In genomic region chr4:132227349-132228165, GRCh38 we compare ENCODE assay signal across 10 cellular contexts.
DNase-seq lines count a peak whose midpoint lies in the region; ATAC-seq, FAIRE-seq and TF ChIP-seq lines count a peak whose summit lies in the region.
"Had no signal": no experiment of that assay in that cellular context is flagged by ENCODE, and none has a peak within 500 bp of the region (broad histone marks: within the 10 kb centered on the region; RNA-seq: fewer than 3 reads in every experiment).

No MANE protein-coding gene starts in this region.

- DNase-seq in NCI-H82 (lab: John Stamatoyannopoulos, UW) (peak; percentile 3), NCI-H82 treated with DMSO at 0.1 percent for 48 hours (lab: John Stamatoyannopoulos, UW; ENCODE audit: unreplicated experiment) (no peak), NCI-H146 treated with DMSO at 0.1 percent for 48 hours (lab: John Stamatoyannopoulos, UW; ENCODE audit: unreplicated experiment) (peak; percentile 0), T47D (ENCODE audit: low read depth in 1 of 2, low spot score in 1 of 2) (peak; percentile 2 to 77), pancreas (peak; percentile 5 to 73 (median 46)), sciatic nerve (ENCODE audit: low spot score) (no peak), mesenteric fat pad (ENCODE audit: low spot score) (no peak), NCI-H1092 treated with DMSO at 0.1 percent for 48 hours (lab: John Stamatoyannopoulos, UW) (no peak)
- DNase-seq: CD4-positive, CD25-positive, alpha-beta regulatory T cell had no signal

- H3K27ac ChIP-seq in pancreas: no peak overlapping the region
- H3K27ac ChIP-seq: SJSA1 had no signal

- H3K36me3 ChIP-seq in pancreas: no peaks in the 10 kb centered on the region
- H3K36me3 ChIP-seq: SJSA1 had no signal

- H3K4me3 ChIP-seq in pancreas: peak overlapping the region in 1 of 4 donors; percentile 33
- H3K4me3 ChIP-seq: SJSA1 had no signal

- ATAC-seq in pancreas (peak in 3 of 4 donors; percentile 71 to 84 (median 76)), sciatic nerve (no peak)

- WGBS in pancreas, 2 donors: 59 to 71% methylated on average over 19 of the region's 19 CpGs

- H3K9me3 ChIP-seq in pancreas: no peaks in the 10 kb centered on the region

- in situ Hi-C loops in T47D (cut with HindIII; ENCODE audit: low pct_unique_long_range_greater_than_20kb, low sequenced_read_pairs): no loop called here

- FAIRE-seq in pancreas (lab: Jason Lieb, UNC): no peak

- H3K27me3 ChIP-seq in pancreas: no peaks in the 10 kb centered on the region
- H3K27me3 ChIP-seq: SJSA1 had no signal

- peak in 2 of 4 donors; percentile 40 to 56 for TF ChIP-seq CTCF in pancreas (IDR thresholded peaks at IDR 0.05)

- H3K4me1 ChIP-seq in pancreas: no peaks in the 10 kb centered on the region
- H3K4me1 ChIP-seq: SJSA1 had no signal

- intact Hi-C loops in pancreas (cut with DNase I) (no loop called here), sciatic nerve (cut with DNase I) (no loop called here)

Comparison
In these comparisons a context has a peak if more than half of its experiments do, and no peak if none do; other contexts are left out.
1. DNase-seq: peak in NCI-H82 (single experiment), NCI-H146 treated with DMSO at 0.1 percent for 48 hours (single experiment), T47D (2 of 2) and pancreas (6 of 6); none in NCI-H82 treated with DMSO at 0.1 percent for 48 hours (single experiment), sciatic nerve (single experiment), mesenteric fat pad (single experiment) and NCI-H1092 treated with DMSO at 0.1 percent for 48 hours (single experiment).